ENCODE assay signal across 8 cellular contexts in genomic region chr21:29018540-29018939, GRCh38. TPM values are rescaled to one million over a fixed set of nuclear protein-coding genes. Genes with fewer than 3 reads are reported as not detected.
DNase-seq lines count a peak whose midpoint lies in the region; ATAC-seq, FAIRE-seq and TF ChIP-seq lines count a peak whose summit lies in the region.

No MANE protein-coding gene starts in this region.

- peak overlapping the region in 1 of 2 donors; percentile 60 for H3K27ac ChIP-seq in kidney (ENCODE audit: low read depth in 2 of 2, low read length in 2 of 2)
- peak overlapping the region; percentile 87 for H3K27ac ChIP-seq in suprapubic skin

- H3K36me3 Mint-ChIP-seq in activated T-cell treated with anti-CD3 and anti-CD28 coated beads, Interleukin-2, amount 50 U/mL, for 72 hours (ENCODE audit: insufficient read depth in 2 of 2), result peaks cover 0 to 5% of the 10 kb centered on the region in 2 donors
- peaks cover 8% of the 10 kb centered on the region for H3K36me3 Mint-ChIP-seq in activated naive CD8-positive, alpha-beta T cell treated with anti-CD3 and anti-CD28 coated beads, Interleukin-2, amount 50 U/mL, for 24 hours (ENCODE audit: low read depth)

- peak overlapping the region; percentile 97 for H3K27ac Mint-ChIP-seq in activated T-cell treated with anti-CD3 and anti-CD28 coated beads, Interleukin-2, amount 50 U/mL, for 72 hours
- H3K27ac Mint-ChIP-seq in activated naive CD8-positive, alpha-beta T cell treated with anti-CD3 and anti-CD28 coated beads, Interleukin-2, amount 50 U/mL, for 24 hours, result peak overlapping the region; percentile 74

- H3K4me3 Mint-ChIP-seq in activated T-cell treated with anti-CD3 and anti-CD28 coated beads, Interleukin-2, amount 50 U/mL, for 72 hours, result peak overlapping the region; percentile 91 to 94
- H3K4me3 Mint-ChIP-seq in activated naive CD8-positive, alpha-beta T cell treated with anti-CD3 and anti-CD28 coated beads, Interleukin-2, amount 50 U/mL, for 24 hours, result peak overlapping the region; percentile 80

- no peaks in the 10 kb centered on the region for H3K27me3 ChIP-seq in suprapubic skin

- no peaks in the 10 kb centered on the region for H3K27me3 Mint-ChIP-seq in activated T-cell treated with anti-CD3 and anti-CD28 coated beads, Interleukin-2, amount 50 U/mL, for 72 hours (ENCODE audit: low read depth)
- H3K27me3 Mint-ChIP-seq in activated naive CD8-positive, alpha-beta T cell treated with anti-CD3 and anti-CD28 coated beads, Interleukin-2, amount 50 U/mL, for 24 hours, result no peaks in the 10 kb centered on the region

- ATAC-seq in activated T-cell treated with anti-CD3 and anti-CD28 coated beads, Interleukin-2, amount 50 U/mL, for 72 hours (replicated peaks in 1 of 2), result peak; percentile 6 to 18
- ATAC-seq in HG03442 (IDR thresholded peaks at IDR 0.05; ENCODE audit: unreplicated experiment) (peak; percentile 7), HG03565 (IDR thresholded peaks at IDR 0.05; ENCODE audit: unreplicated experiment) (no peak)
- no peak for ATAC-seq in activated naive CD8-positive, alpha-beta T cell treated with anti-CD3 and anti-CD28 coated beads, Interleukin-2, amount 50 U/mL, for 24 hours

- H3K9me3 ChIP-seq in kidney (ENCODE audit: control insufficient read depth in 1 of 2, low read length in 2 of 2) (no peaks in the 10 kb centered on the region), suprapubic skin (no peaks in the 10 kb centered on the region)

- no peak for FAIRE-seq in kidney (lab: Jason Lieb, UNC)

- TF ChIP-seq POLR2A in suprapubic skin (IDR thresholded peaks at IDR 0.05), result no peak

- peak overlapping the region; percentile 80 to 85 for H3K9ac ChIP-seq in kidney (ENCODE audit: low read length in 2 of 2)

- WGBS in suprapubic skin, result 17% methylated on average over 12 of the region's 12 CpGs

- peaks cover 38% of the 10 kb centered on the region for H3K4me1 Mint-ChIP-seq in activated T-cell treated with anti-CD3 and anti-CD28 coated beads, Interleukin-2, amount 50 U/mL, for 72 hours (ENCODE audit: low read depth)
- H3K4me1 Mint-ChIP-seq in activated naive CD8-positive, alpha-beta T cell treated with anti-CD3 and anti-CD28 coated beads, Interleukin-2, amount 50 U/mL, for 24 hours, result peaks cover 38% of the 10 kb centered on the region

- TF ChIP-seq EP300 in suprapubic skin (IDR thresholded peaks at IDR 0.05), result no peak

- H3K4me3 ChIP-seq in kidney (ENCODE audit: low read length in 2 of 2) (peak overlapping the region; percentile 86 to 97), suprapubic skin (peak overlapping the region; percentile 92)

- peaks cover 0 to 14% of the 10 kb centered on the region in 2 donors for H3K4me1 ChIP-seq in kidney (ENCODE audit: control insufficient read depth in 1 of 2, insufficient read depth in 1 of 2, low read depth in 1 of 2, low read length in 2 of 2)
- H3K4me1 ChIP-seq in suprapubic skin, result peaks cover 23% of the 10 kb centered on the region

- no peaks in the 10 kb centered on the region for H3K9me3 Mint-ChIP-seq in activated T-cell treated with anti-CD3 and anti-CD28 coated beads, Interleukin-2, amount 50 U/mL, for 72 hours
- H3K9me3 Mint-ChIP-seq in activated naive CD8-positive, alpha-beta T cell treated with anti-CD3 and anti-CD28 coated beads, Interleukin-2, amount 50 U/mL, for 24 hours, result no peaks in the 10 kb centered on the region

- H3K36me3 ChIP-seq in kidney (ENCODE audit: control insufficient read depth in 1 of 2, insufficient read depth in 2 of 2, low read length in 2 of 2), result no peaks in the 10 kb centered on the region
- H3K36me3 ChIP-seq in suprapubic skin, result no peaks in the 10 kb centered on the region

- TF ChIP-seq CTCF in kidney (IDR thresholded peaks at IDR 0.05; ENCODE audit: borderline replicate concordance, extremely low read depth, insufficient read depth) (no peak), suprapubic skin (IDR thresholded peaks at IDR 0.05) (no peak)

- intact Hi-C loops in kidney (cut with DNase I), result no loop called here

- DNase-seq in activated T-cell treated with anti-CD3 and anti-CD28 coated beads, Interleukin-2, amount 50 U/mL, for 72 hours, result no peak
- DNase-seq in activated T-cell treated with anti-CD3 and anti-CD28 coated beads, Interleukin-2, amount 50 U/mL, for 1 hour, result no peak
- DNase-seq in activated naive CD8-positive, alpha-beta T cell treated with anti-CD3 and anti-CD28 coated beads, Interleukin-2, amount 50 U/mL, for 24 hours, result no peak
- DNase-seq in kidney (no peak), suprapubic skin (ENCODE audit: low spot score in 2 of 2) (no peak), retina (no peak)

RNA-seq across cellular contexts. Expression of gene RWDD2B, which starts 0.6 kb away (rescaled TPM):
- total RNA-seq in activated T-cell treated with anti-CD3 and anti-CD28 coated beads, Interleukin-2, amount 50 U/mL, for 72 hours, result 10 to 100 TPM; 17.9 to 18.5 TPM
- 16.0 TPM for total RNA-seq in kidney
- 24.0 TPM for polyA plus RNA-seq in kidney (ENCODE audit: insufficient read depth, low read depth, low replicate concordance)
- 1 to 10 TPM; 5.7 to 9.3 (median 8.1) TPM for total RNA-seq in suprapubic skin

RNA-seq across cellular contexts. Expression of gene USP16, which starts 5.9 kb away (rescaled TPM):
- 10 to 100 TPM; 46.4 to 47.0 TPM for total RNA-seq in activated T-cell treated with anti-CD3 and anti-CD28 coated beads, Interleukin-2, amount 50 U/mL, for 72 hours
- 35.8 TPM for total RNA-seq in kidney
- 17.8 TPM for polyA plus RNA-seq in kidney (ENCODE audit: insufficient read depth, low read depth, low replicate concordance)
- 10 to 100 TPM; 20.7 to 30.0 (median 25.5) TPM for total RNA-seq in suprapubic skin

RNA-seq across cellular contexts. Expression of gene LTN1, which starts 25.9 kb away (rescaled TPM):
- 10 to 100 TPM; 25.9 to 28.2 TPM for total RNA-seq in activated T-cell treated with anti-CD3 and anti-CD28 coated beads, Interleukin-2, amount 50 U/mL, for 72 hours
- total RNA-seq in kidney (25.0 TPM), suprapubic skin (10 to 100 TPM; 19.0 to 42.9 (median 23.9) TPM)
- polyA plus RNA-seq in kidney (ENCODE audit: insufficient read depth, low read depth, low replicate concordance), result 3.6 TPM

RNA-seq across cellular contexts. Expression of gene CCT8, which starts 54.9 kb away (rescaled TPM):
- 100 to 1,000 TPM; 285 to 355 TPM for total RNA-seq in activated T-cell treated with anti-CD3 and anti-CD28 coated beads, Interleukin-2, amount 50 U/mL, for 72 hours
- 101 TPM for total RNA-seq in kidney
- polyA plus RNA-seq in kidney (ENCODE audit: insufficient read depth, low read depth, low replicate concordance), result 119 TPM
- total RNA-seq in suprapubic skin, result 10 to 100 TPM; 92.1 to 99.8 (median 95.7) TPM

Comparison
In these comparisons a context has a peak if more than half of its experiments do, and no peak if none do; other contexts are left out.
1. ATAC-seq: peak in activated T-cell treated with anti-CD3 and anti-CD28 coated beads, Interleukin-2, amount 50 U/mL, for 72 hours (2 of 2) and HG03442 (single experiment); none in activated naive CD8-positive, alpha-beta T cell treated with anti-CD3 and anti-CD28 coated beads, Interleukin-2, amount 50 U/mL, for 24 hours (single experiment) and HG03565 (single experiment).